ENCODE assay signal across 8 cellular contexts in the genomic region with DNA sequence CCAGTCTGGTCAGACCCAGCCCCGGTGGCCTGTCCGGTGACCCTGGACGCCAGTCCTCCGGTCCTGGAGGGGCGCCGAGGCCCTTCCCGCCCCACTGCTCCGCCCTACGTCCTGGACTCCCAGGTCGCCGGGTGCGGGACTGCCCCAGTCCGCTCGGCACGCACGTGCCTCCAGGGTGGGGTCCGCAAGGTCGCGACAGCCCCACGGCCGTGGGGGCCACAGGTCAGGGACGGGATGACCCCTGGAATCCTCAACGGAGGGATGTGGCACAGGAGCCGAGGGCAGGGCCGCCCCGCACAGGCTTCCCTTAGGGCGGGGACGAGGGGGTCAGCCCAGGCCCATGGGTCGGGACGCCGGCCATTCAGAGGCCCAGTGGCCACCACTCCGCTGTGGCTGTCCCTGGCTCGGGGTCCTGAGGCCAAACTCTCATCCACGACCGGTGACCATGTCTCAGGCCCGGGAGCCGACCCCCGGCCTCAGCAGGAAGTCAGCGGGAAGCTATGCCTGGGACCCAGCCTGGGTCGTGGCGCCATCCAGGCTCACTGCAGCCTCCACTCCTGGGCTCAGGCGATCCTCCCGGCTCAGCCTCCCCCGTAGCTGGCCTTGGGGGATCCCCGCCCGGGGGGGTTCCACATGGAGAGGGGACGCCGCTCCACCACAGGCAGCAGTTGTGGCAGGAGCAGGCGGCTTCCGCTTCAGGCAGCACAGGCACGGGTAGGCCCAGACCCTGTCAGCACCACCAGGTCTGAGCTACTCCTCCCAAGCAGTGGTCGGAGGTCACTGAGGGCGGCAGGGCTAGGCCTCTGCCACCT. TPM values are rescaled to one million over a fixed set of nuclear protein-coding genes. Genes with fewer than 3 reads are reported as not detected.
A peak's percentile ranks its signal among the peaks of the same experiment; 100 is the strongest.
DNase-seq lines count a peak whose midpoint lies in the region; ATAC-seq, FAIRE-seq and TF ChIP-seq lines count a peak whose summit lies in the region.

No MANE protein-coding gene starts in this region.

- H3K27me3 ChIP-seq in GM23248 (replicated peaks; ENCODE audit: insufficient read depth) (no peaks in the 10 kb centered on the region), bronchial epithelial cell (ENCODE audit: control insufficient read depth, insufficient read depth, low read length) (no peaks in the 10 kb centered on the region), iPS-20b (ENCODE audit: insufficient read depth, low read length) (no peaks in the 10 kb centered on the region), skeletal muscle satellite cell (ENCODE audit: control insufficient read depth, insufficient read depth, low read length) (no peaks in the 10 kb centered on the region)

- H3K9ac ChIP-seq in GM23248, result peak overlapping the region; percentile 73
- peak overlapping the region; percentile 78 for H3K9ac ChIP-seq in iPS-20b (ENCODE audit: low read depth, low read length)
- H3K9ac ChIP-seq in skeletal muscle satellite cell (ENCODE audit: low read depth, low read length), result peak overlapping the region; percentile 60

- in situ Hi-C loops in GM23248 (cut with MboI), result no loop called here

- CTCF ChIA-PET in OCI-LY7 (lab: Charles Lee; ENCODE audit: unreplicated experiment), result no interaction called here

- no peaks in the 10 kb centered on the region for H3K4me1 ChIP-seq in GM23248 (ENCODE audit: insufficient read depth)
- no peaks in the 10 kb centered on the region for H3K4me1 ChIP-seq in iPS-20b (ENCODE audit: insufficient read depth, low read length)
- peaks cover 5% of the 10 kb centered on the region for H3K4me1 ChIP-seq in skeletal muscle satellite cell (ENCODE audit: control insufficient read depth, insufficient read depth, low read length)
- no peaks in the 10 kb centered on the region for H3K4me1 ChIP-seq in OCI-LY7 (ENCODE audit: insufficient read depth, low read length, poor library complexity, severe bottlenecking)

- TF ChIP-seq CTCF in bronchial epithelial cell (IDR thresholded peaks at IDR 0.05; ENCODE audit: insufficient read depth, low read length, severe bottlenecking) (no peak), OCI-LY7 (conservative IDR thresholded peaks at IDR 0.05; ENCODE audit: low read length) (no peak)

- peak overlapping the region; percentile 56 for H3K4me2 ChIP-seq in GM23248 (ENCODE audit: unreplicated experiment)
- peak overlapping the region; percentile 78 for H3K4me2 ChIP-seq in skeletal muscle satellite cell (ENCODE audit: low read length)
- no peak overlapping the region for H3K4me2 ChIP-seq in OCI-LY7 (ENCODE audit: low read length)

- POLR2A ChIA-PET in OCI-LY7 (lab: Charles Lee), result no interaction called here

- H3K9me2 ChIP-seq in GM23248 (ENCODE audit: insufficient read depth) (no peaks in the 10 kb centered on the region), OCI-LY7 (ENCODE audit: insufficient read depth, low read length) (no peaks in the 10 kb centered on the region)

- peak overlapping the region; percentile 73 for H3K4me3 ChIP-seq in GM23248
- H3K4me3 ChIP-seq in bronchial epithelial cell (ENCODE audit: low read depth, low read length), result peak overlapping the region; percentile 12
- peak overlapping the region; percentile 59; the same call in 1 of the 2 replicates for H3K4me3 ChIP-seq in iPS-20b (ENCODE audit: low read length)
- peak overlapping the region; percentile 39 for H3K4me3 ChIP-seq in skeletal muscle satellite cell (ENCODE audit: low read length)
- no peak overlapping the region for H3K4me3 ChIP-seq in OCI-LY7 (ENCODE audit: low read depth, low read length, poor library complexity, severe bottlenecking)

- H2AFZ ChIP-seq in GM23248 (peak overlapping the region; percentile 55; the same call in 1 of the 2 replicates), OCI-LY7 (ENCODE audit: low read length) (no peak overlapping the region)

- peaks cover 20% of the 10 kb centered on the region for H3K79me2 ChIP-seq in GM23248 (ENCODE audit: insufficient read depth)
- no peaks in the 10 kb centered on the region for H3K79me2 ChIP-seq in OCI-LY7 (ENCODE audit: insufficient read depth, low read depth, low read length)

- no TSS peak for BruUV-seq in OCI-LY7 (replicated peaks; lab: Mats Ljungman, UMichigan)

- H4K20me1 ChIP-seq in GM23248 (ENCODE audit: insufficient read depth) (no peaks in the 10 kb centered on the region), OCI-LY7 (ENCODE audit: insufficient read depth, low read length) (no peaks in the 10 kb centered on the region)

- peaks cover 5% of the 10 kb centered on the region; the same call in 1 of the 2 replicates for H3F3A ChIP-seq in GM23248 (ENCODE audit: insufficient read depth)

- no peak overlapping the region for H3K27ac ChIP-seq in GM23248
- no peak overlapping the region for H3K27ac ChIP-seq in iPS-20b (ENCODE audit: low read length)
- H3K27ac ChIP-seq in OCI-LY7 (ENCODE audit: low read depth, low read length, poor library complexity, severe bottlenecking), result no peak overlapping the region

- no peak for DNase-seq in GM23248
- no peak for DNase-seq in bronchial epithelial cell (ENCODE audit: low read depth)
- DNase-seq in SKM-1 (lab: John Stamatoyannopoulos, UW; ENCODE audit: unreplicated experiment), result no peak
- DNase-seq in OCI-LY7 (ENCODE audit: low spot score), result no peak

- FAIRE-seq in bronchial epithelial cell (lab: Jason Lieb, UNC), result no peak

- no peak for ATAC-seq in GM21447 (IDR thresholded peaks at IDR 0.05; ENCODE audit: unreplicated experiment)
- ATAC-seq in GM21723 (IDR thresholded peaks at IDR 0.05; ENCODE audit: unreplicated experiment), result no peak

- no peaks in the 10 kb centered on the region for H3K36me3 ChIP-seq in GM23248 (ENCODE audit: low read depth)
- H3K36me3 ChIP-seq in bronchial epithelial cell (ENCODE audit: control insufficient read depth, insufficient read depth, low read length), result peaks cover 8% of the 10 kb centered on the region
- H3K36me3 ChIP-seq in iPS-20b (ENCODE audit: insufficient read depth, low read depth, low read length), result peaks cover 21% of the 10 kb centered on the region
- H3K36me3 ChIP-seq in skeletal muscle satellite cell (ENCODE audit: insufficient read depth, low read length), result peaks cover 38% of the 10 kb centered on the region
- peaks cover 37% of the 10 kb centered on the region for H3K36me3 ChIP-seq in OCI-LY7 (ENCODE audit: insufficient read depth, low read length)

- no peaks in the 10 kb centered on the region for H3K9me3 ChIP-seq in GM23248 (ENCODE audit: low read depth)
- H3K9me3 ChIP-seq in iPS-20b (ENCODE audit: insufficient read depth, low read depth, low read length), result no peaks in the 10 kb centered on the region
- no peaks in the 10 kb centered on the region for H3K9me3 ChIP-seq in skeletal muscle satellite cell (replicated peaks; ENCODE audit: low read length)
- no peaks in the 10 kb centered on the region for H3K9me3 ChIP-seq in OCI-LY7 (ENCODE audit: low read length)

- WGBS in GM23248 (ENCODE audit: low coverage in 1 of 2, low lambda C conversion rate in 2 of 2, missing lambda C conversion rate in 2 of 2), 2 experiments, result 55 to 58% methylated on average over 35 to 39 of the region's 53 CpGs

- intact Hi-C loops in OCI-LY7 (cut with micrococcal nuclease; ENCODE audit: unreplicated experiment), result no loop called here

RNA-seq across cellular contexts. Expression of a gene that starts 0.6 kb away (rescaled TPM):
- 1.1 and 3.3 TPM in 2 replicates for total RNA-seq in GM23248 (2014; rRNA removed; shearing (Covaris generic))
- polyA plus RNA-seq in GM23248 (2016; fragmentation: Nextera tagmentation; extraction: Ambion mirVana), result 0.44 and 0.76 TPM in 2 replicates
- 0.53 and 0.64 TPM in 2 replicates for total RNA-seq in bronchial epithelial cell
- total RNA-seq in skeletal muscle satellite cell (2012; rRNA removed), result 0.51 and 2.8 TPM in 2 replicates
- total RNA-seq in OCI-LY7 (2014; rRNA removed; shearing (Covaris generic)), result 0.64 and 0.76 TPM in 2 replicates
- 2.1 and 2.7 TPM in 2 replicates for total RNA-seq in OCI-LY7 (2022)

RNA-seq across cellular contexts. Expression of a gene that starts 29.1 kb away (rescaled TPM):
- 45.8 and 54.5 TPM in 2 replicates for total RNA-seq in GM23248 (2014; rRNA removed; shearing (Covaris generic))
- 42.8 and 44.9 TPM in 2 replicates for polyA plus RNA-seq in GM23248 (2016; fragmentation: Nextera tagmentation; extraction: Ambion mirVana)
- 20.9 and 28.7 TPM in 2 replicates for total RNA-seq in bronchial epithelial cell
- total RNA-seq in skeletal muscle satellite cell (2012; rRNA removed), result 47.1 and 54.8 TPM in 2 replicates
- total RNA-seq in OCI-LY7 (2014; rRNA removed; shearing (Covaris generic)), result 79.9 and 81.9 TPM in 2 replicates
- total RNA-seq in OCI-LY7 (2022), result 83.3 and 88.6 TPM in 2 replicates

RNA-seq across cellular contexts. Expression of a gene that starts 33.6 kb away (rescaled TPM):
- 60.8 and 69.2 TPM in 2 replicates for total RNA-seq in GM23248 (2014; rRNA removed; shearing (Covaris generic))
- 195 and 204 TPM in 2 replicates for polyA plus RNA-seq in GM23248 (2016; fragmentation: Nextera tagmentation; extraction: Ambion mirVana)
- total RNA-seq in bronchial epithelial cell, result 54.0 and 56.1 TPM in 2 replicates
- total RNA-seq in skeletal muscle satellite cell (2012; rRNA removed), result 47.7 and 54.0 TPM in 2 replicates
- total RNA-seq in OCI-LY7 (2014; rRNA removed; shearing (Covaris generic)), result 97.7 and 101 TPM in 2 replicates
- total RNA-seq in OCI-LY7 (2022), result 141 and 149 TPM in 2 replicates

RNA-seq across cellular contexts. Expression of a gene that starts 58.9 kb away (rescaled TPM):
- 7.7 and 9.8 TPM in 2 replicates for total RNA-seq in GM23248 (2014; rRNA removed; shearing (Covaris generic))
- 3.1 and 3.9 TPM in 2 replicates for polyA plus RNA-seq in GM23248 (2016; fragmentation: Nextera tagmentation; extraction: Ambion mirVana)
- total RNA-seq in bronchial epithelial cell, result 0.26 TPM in 2 replicates
- 2.3 and 5.0 TPM in 2 replicates for total RNA-seq in skeletal muscle satellite cell (2012; rRNA removed)
- 2.7 and 3.1 TPM in 2 replicates for total RNA-seq in OCI-LY7 (2014; rRNA removed; shearing (Covaris generic))
- total RNA-seq in OCI-LY7 (2022), result 1.3 and 2.7 TPM in 2 replicates
